In the genomic region with DNA sequence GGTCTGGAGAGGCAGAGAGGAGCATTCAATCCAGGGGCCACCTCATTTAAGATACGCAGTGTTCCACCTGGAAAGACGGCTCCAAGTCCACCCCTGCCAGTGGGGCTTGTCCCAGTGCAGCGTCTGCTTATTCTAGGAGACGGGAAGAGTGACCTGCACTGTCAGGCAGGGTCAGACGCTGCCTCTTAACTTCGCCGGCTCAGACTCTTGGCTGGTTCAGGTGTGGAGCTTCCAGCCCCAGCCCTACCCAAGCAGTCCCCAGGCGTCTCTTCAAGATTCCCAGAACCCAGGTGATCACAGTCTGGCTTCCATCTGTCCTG, we compare ENCODE assay signal across 7 cellular contexts.
"Had no signal": no experiment of that assay in that cellular context is flagged by ENCODE, and none has a peak within 500 bp of the region (broad histone marks: within the 10 kb centered on the region; RNA-seq: fewer than 3 reads in every experiment).

No MANE protein-coding gene starts in this region.

- DNase-seq: esophagus squamous epithelium had no signal

- H3K4me3 ChIP-seq: ascending aorta, cardiac muscle cell, esophagus squamous epithelium, tibial artery had no signal

- H3K4me3 Mint-ChIP-seq: T-helper 2 cell treated with Interferon-gamma antibody and Interleukin-4, amounts not matched to agents 5 μg/mL and 100 μg/mL, for 36 hours had no signal

- H3K9me3 Mint-ChIP-seq: naive thymus-derived CD4-positive, alpha-beta T cell; T-helper 2 cell treated with Interferon-gamma antibody and Interleukin-4, amounts not matched to agents 5 μg/mL and 100 μg/mL, for 36 hours had no signal

- H3K4me1 ChIP-seq: ascending aorta had no signal

- H3K27ac ChIP-seq: ascending aorta, cardiac muscle cell, esophagus squamous epithelium, tibial artery had no signal

- ATAC-seq: activated CD4-positive, CD25-positive, alpha-beta regulatory T cell treated with anti-CD3 and anti-CD28 coated beads, Interleukin-2, amount 50 U/mL, for 24 hours had no signal

- H3K9me3 ChIP-seq: ascending aorta, esophagus squamous epithelium, tibial artery had no signal

- H3K36me3 Mint-ChIP-seq: naive thymus-derived CD4-positive, alpha-beta T cell had no signal

- H3K36me3 ChIP-seq: ascending aorta, cardiac muscle cell, esophagus squamous epithelium, tibial artery had no signal

- H3K27ac Mint-ChIP-seq: naive thymus-derived CD4-positive, alpha-beta T cell; T-helper 2 cell treated with Interferon-gamma antibody and Interleukin-4, amounts not matched to agents 5 μg/mL and 100 μg/mL, for 36 hours had no signal
